Comparison of ENCODE assay signal across 9 cellular contexts in the genomic region with DNA sequence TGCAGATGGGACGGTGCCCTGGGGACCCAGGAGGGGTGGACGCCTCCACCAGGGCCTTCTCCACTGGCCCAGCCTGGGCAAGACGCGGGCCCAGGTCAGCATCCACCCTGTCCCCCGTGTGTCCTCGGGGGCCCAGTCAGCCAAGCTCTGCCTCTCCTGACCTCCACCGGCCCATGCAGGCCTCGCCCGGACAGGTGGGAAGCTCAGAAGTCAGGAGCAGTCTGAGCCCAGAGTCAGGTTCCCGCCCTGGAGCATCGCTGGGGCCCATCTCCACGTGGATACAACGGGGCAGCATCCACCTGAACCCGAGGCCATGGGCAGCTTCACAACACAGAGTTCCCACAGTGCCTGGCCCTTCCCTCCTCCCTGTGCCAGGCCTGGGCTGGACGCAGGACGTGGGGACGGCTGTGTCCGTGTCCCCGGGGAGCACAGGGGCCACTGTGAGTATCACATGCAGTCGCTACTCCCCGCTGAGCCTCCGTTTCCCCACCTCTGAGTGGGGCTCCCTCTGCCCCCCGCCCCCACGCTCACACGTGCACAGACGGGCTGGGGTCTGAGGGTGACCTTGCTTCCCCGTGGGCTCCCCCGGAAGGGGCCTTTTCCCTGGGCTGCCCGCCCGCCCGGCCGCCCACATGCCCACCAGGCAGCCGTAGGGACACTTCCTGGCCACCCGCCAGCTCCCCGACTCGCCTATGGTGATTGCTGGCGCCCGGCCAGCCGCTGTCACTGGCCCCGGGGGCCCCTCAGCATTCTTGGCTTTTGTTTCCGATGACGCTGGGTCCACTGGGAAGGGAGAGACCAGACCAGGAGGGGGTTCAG.
A peak's percentile ranks its signal among the peaks of the same experiment; 100 is the strongest.
DNase-seq lines count a peak whose midpoint lies in the region; ATAC-seq, FAIRE-seq and TF ChIP-seq lines count a peak whose summit lies in the region.
"Had no signal": no experiment of that assay in that cellular context is flagged by ENCODE, and none has a peak within 500 bp of the region (broad histone marks: within the 10 kb centered on the region; RNA-seq: fewer than 3 reads in every experiment).

No MANE protein-coding gene starts in this region.

- H3K4me1 ChIP-seq in BE2C: no peaks in the 10 kb centered on the region
- H3K4me1 ChIP-seq in IMR-90 (ENCODE audit: control insufficient read depth, insufficient read depth, low read length): peaks cover 10% of the 10 kb centered on the region
- H3K4me1 ChIP-seq in adrenal gland (replicated peaks in 1 of 2): peaks cover 0 to 6% of the 10 kb centered on the region in 2 donors

- in situ Hi-C loops in IMR-90 (cut with MboI; ENCODE audit: low sequenced_read_pairs): no loop called here

- peaks cover 7% of the 10 kb centered on the region for H3K27me3 Mint-ChIP-seq in activated T-helper 17 cell treated with anti-CD3 and anti-CD28 coated beads, Interleukin-2, amount 50 U/mL, for 72 hours

- peak overlapping the region; percentile 8; the same call in 1 of the 2 replicates for H2AK5ac ChIP-seq in IMR-90 (ENCODE audit: low read depth, low read length)

- H3K36me3 Mint-ChIP-seq in activated T-helper 17 cell treated with anti-CD3 and anti-CD28 coated beads, Interleukin-2, amount 50 U/mL, for 72 hours (ENCODE audit: low read depth): no peaks in the 10 kb centered on the region

- FAIRE-seq in GM19239 (lab: Jason Lieb, UNC): no peak

- no peak overlapping the region for H3K56ac ChIP-seq in IMR-90 (ENCODE audit: extremely low read depth, insufficient read depth, low read length)

- no peaks in the 10 kb centered on the region for H3K9me3 Mint-ChIP-seq in activated T-helper 17 cell treated with anti-CD3 and anti-CD28 coated beads, Interleukin-2, amount 50 U/mL, for 72 hours

- no peak overlapping the region for H2BK5ac ChIP-seq in IMR-90 (ENCODE audit: low read depth, low read length, poor library complexity, severe bottlenecking)

- H4K8ac ChIP-seq in IMR-90 (ENCODE audit: low read depth in 2 of 2, low read length in 2 of 2): no peak overlapping the region

- no TSS peak for BruUV-seq in IMR-90 (replicated peaks; lab: Mats Ljungman, UMichigan)

- intact Hi-C loops in IMR-90 (cut with micrococcal nuclease): no loop called here
- intact Hi-C loops in adrenal gland (cut with DNase I): no loop called here

- H3K4me3 ChIP-seq in BE2C (ENCODE audit: low read depth, low read length) (no peak overlapping the region), IMR-90 (ENCODE audit: insufficient read depth, low read depth, low read length) (no peak overlapping the region), adrenal gland (no peak overlapping the region)

- H3K4me1 Mint-ChIP-seq in activated T-helper 17 cell treated with anti-CD3 and anti-CD28 coated beads, Interleukin-2, amount 50 U/mL, for 72 hours: peaks cover 6% of the 10 kb centered on the region

- peak overlapping the region; percentile 75 for H2AFZ ChIP-seq in IMR-90 (replicated peaks; ENCODE audit: low read length, poor library complexity)

- no peaks in the 10 kb centered on the region for H3K9me1 ChIP-seq in IMR-90 (ENCODE audit: insufficient read depth, low read length)

- H3K23ac ChIP-seq in IMR-90 (ENCODE audit: low read depth, low read length): no peak overlapping the region

- CTCF ChIA-PET in IMR-90 (lab: Yijun Ruan, JAX): no interaction called here

- no peak overlapping the region for H3K9ac ChIP-seq in IMR-90 (ENCODE audit: low read depth, low read length)

- no peak overlapping the region for H2AK9ac ChIP-seq in IMR-90 (replicated peaks; ENCODE audit: low read depth, low read length, poor library complexity)

- TF ChIP-seq RAD21 in IMR-90 (IDR thresholded peaks at IDR 0.05; ENCODE audit: low read length): no peak

- no peak for ATAC-seq in IMR-90 (ENCODE audit: low read depth)
- ATAC-seq in GM19023 (IDR thresholded peaks at IDR 0.05; ENCODE audit: unreplicated experiment): no peak
- no peak for ATAC-seq in activated T-helper 17 cell treated with anti-CD3 and anti-CD28 coated beads, Interleukin-2, amount 50 U/mL, for 72 hours (replicated peaks)
- ATAC-seq in GM18505 (IDR thresholded peaks at IDR 0.05; ENCODE audit: unreplicated experiment): no peak

- no peak overlapping the region for H3K27ac Mint-ChIP-seq in activated T-helper 17 cell treated with anti-CD3 and anti-CD28 coated beads, Interleukin-2, amount 50 U/mL, for 72 hours

- no peak overlapping the region for H2BK120ac ChIP-seq in IMR-90 (ENCODE audit: low read depth, low read length)

- H3K36me3 ChIP-seq in BE2C (no peaks in the 10 kb centered on the region), IMR-90 (ENCODE audit: control insufficient read depth, insufficient read depth, low read length) (no peaks in the 10 kb centered on the region), adrenal gland (replicated peaks in 1 of 2) (no peaks in the 10 kb centered on the region)
- H3K36me3 ChIP-seq: brain microvascular endothelial cell had no signal

- no peak overlapping the region for H3K14ac ChIP-seq in IMR-90 (replicated peaks; ENCODE audit: low read depth, low read length)

- H4K20me1 ChIP-seq in IMR-90 (ENCODE audit: insufficient read depth, low read length): peaks cover 6% of the 10 kb centered on the region; the same call in 1 of the 2 replicates

- H2BK20ac ChIP-seq in IMR-90 (ENCODE audit: low read depth, low read length): no peak overlapping the region

- H4K5ac ChIP-seq in IMR-90 (ENCODE audit: low read depth, low read length): no peak overlapping the region

- dilution Hi-C loops in IMR-90 (cut with HindIII; ENCODE audit: low sequenced_read_pairs, unreplicated experiment): no loop called here

- POLR2A ChIA-PET in IMR-90 (lab: Charles Lee; ENCODE audit: unreplicated experiment): no interaction called here

- H3K27ac ChIP-seq in IMR-90 (ENCODE audit: insufficient read depth, low read length) (no peak overlapping the region), adrenal gland (no peak overlapping the region)
- H3K27ac ChIP-seq: brain microvascular endothelial cell had no signal

- H3K4me3 Mint-ChIP-seq in activated T-helper 17 cell treated with anti-CD3 and anti-CD28 coated beads, Interleukin-2, amount 50 U/mL, for 72 hours: no peak overlapping the region

- no peak overlapping the region; the same call in 1 of the 2 replicates for H3K4ac ChIP-seq in IMR-90 (ENCODE audit: low read depth, low read length)

- H2BK15ac ChIP-seq in IMR-90 (ENCODE audit: low read depth, low read length): no peak overlapping the region

- DNase-seq in BE2C: peak; percentile 80
- no peak for DNase-seq in IMR-90
- DNase-seq in adrenal gland: peak in 6 of 7 donors; percentile 43 to 73 (median 61)
- peak; percentile 51 to 84 for DNase-seq in lung microvascular endothelial cell (ENCODE audit: low read depth in 2 of 2)
- DNase-seq in GM19239 (ENCODE audit: insufficient read length, low spot score): no peak
- DNase-seq: brain microvascular endothelial cell had no signal

- H3K18ac ChIP-seq in IMR-90 (ENCODE audit: low read depth, low read length): no peak overlapping the region

- TF ChIP-seq CTCF in BE2C (IDR thresholded peaks at IDR 0.05; ENCODE audit: low read depth, low read length): no peak
- TF ChIP-seq CTCF in IMR-90 (conservative IDR thresholded peaks at IDR 0.05; ENCODE audit: low read depth, low read length): no peak
- no peak for TF ChIP-seq CTCF in adrenal gland (IDR thresholded peaks at IDR 0.05)

- no peak overlapping the region for H4K91ac ChIP-seq in IMR-90 (ENCODE audit: insufficient read depth, low read depth, low read length)

- TF ChIP-seq POLR2A in IMR-90 (IDR thresholded peaks at IDR 0.05; ENCODE audit: low read depth, low read length) (no peak), adrenal gland (IDR thresholded peaks at IDR 0.05) (no peak), GM18505 (IDR thresholded peaks at IDR 0.05; ENCODE audit: borderline replicate concordance, extremely low read depth, insufficient read depth, insufficient read length) (no peak)

- H3K79me1 ChIP-seq in IMR-90 (ENCODE audit: low read depth in 1 of 2, low read length in 2 of 2): no peaks in the 10 kb centered on the region

- 22% methylated on average over 25 of the region's 42 CpGs; no CpG with 5 or more reads in 1 of the 2 experiments for WGBS in IMR-90 (ENCODE audit: extremely low coverage in 2 of 2, insufficient read length in 1 of 2), 2 experiments
- WGBS in adrenal gland, 4 donors: 25 to 37% (median 34%) methylated on average over 11 to 42 of the region's 42 CpGs; no CpG with 5 or more reads in 1 of the 4 donors

- H3K27me3 ChIP-seq in BE2C: no peaks in the 10 kb centered on the region
- peaks cover 22% of the 10 kb centered on the region for H3K27me3 ChIP-seq in IMR-90 (ENCODE audit: control insufficient read depth, insufficient read depth, low read length)
- peaks cover 29% of the 10 kb centered on the region for H3K27me3 ChIP-seq in adrenal gland
- H3K27me3 ChIP-seq: brain microvascular endothelial cell had no signal

- no peak overlapping the region for H3K4me2 ChIP-seq in IMR-90 (ENCODE audit: low read depth, low read length)

- 0 out of 2 replicates have a peak, but pooled peaks cover 4% of the 10 kb centered on the region for H3K9me3 ChIP-seq in BE2C
- H3K9me3 ChIP-seq in IMR-90 (ENCODE audit: control insufficient read depth, insufficient read depth, low read length): no peaks in the 10 kb centered on the region; the same call in 1 of the 2 replicates
- H3K9me3 ChIP-seq in adrenal gland (replicated peaks in 1 of 3): no peaks in the 10 kb centered on the region

TF ChIP-seq in IMR-90, 13 proteins besides CTCF, POLR2A, EP300 and RAD21:
- TF ChIP-seq CHD1 (IDR thresholded peaks at IDR 0.05; ENCODE audit: low read depth, low read length) (no peak), RCOR1 (IDR thresholded peaks at IDR 0.05; ENCODE audit: insufficient replicate concordance, low read length) (no peak), MXI1 (IDR thresholded peaks at IDR 0.05; ENCODE audit: borderline replicate concordance, low read depth, low read length) (no peak), MAZ (IDR thresholded peaks at IDR 0.05; ENCODE audit: borderline replicate concordance, low read depth, low read length) (no peak), ELK1 (IDR thresholded peaks at IDR 0.05; ENCODE audit: borderline replicate concordance, low read depth, low read length) (no peak), CEBPB (IDR thresholded peaks at IDR 0.05; ENCODE audit: low read depth, low read length) (no peak), BHLHE40 (IDR thresholded peaks at IDR 0.05; ENCODE audit: low read depth, low read length) (no peak), FOS (IDR thresholded peaks at IDR 0.05; ENCODE audit: low read depth, low read length) (no peak), NFE2L2 (IDR thresholded peaks at IDR 0.05; ENCODE audit: low read depth, low read length) (no peak)

Comparison
In these comparisons a context has a peak if more than half of its experiments do, and no peak if none do; other contexts are left out.
1. DNase-seq: peak in BE2C (single experiment), adrenal gland (6 of 7) and lung microvascular endothelial cell (2 of 2); none in IMR-90 (single experiment) and GM19239 (single experiment).